Comparison of ENCODE assay signal across 1 cellular context in the genomic region with DNA sequence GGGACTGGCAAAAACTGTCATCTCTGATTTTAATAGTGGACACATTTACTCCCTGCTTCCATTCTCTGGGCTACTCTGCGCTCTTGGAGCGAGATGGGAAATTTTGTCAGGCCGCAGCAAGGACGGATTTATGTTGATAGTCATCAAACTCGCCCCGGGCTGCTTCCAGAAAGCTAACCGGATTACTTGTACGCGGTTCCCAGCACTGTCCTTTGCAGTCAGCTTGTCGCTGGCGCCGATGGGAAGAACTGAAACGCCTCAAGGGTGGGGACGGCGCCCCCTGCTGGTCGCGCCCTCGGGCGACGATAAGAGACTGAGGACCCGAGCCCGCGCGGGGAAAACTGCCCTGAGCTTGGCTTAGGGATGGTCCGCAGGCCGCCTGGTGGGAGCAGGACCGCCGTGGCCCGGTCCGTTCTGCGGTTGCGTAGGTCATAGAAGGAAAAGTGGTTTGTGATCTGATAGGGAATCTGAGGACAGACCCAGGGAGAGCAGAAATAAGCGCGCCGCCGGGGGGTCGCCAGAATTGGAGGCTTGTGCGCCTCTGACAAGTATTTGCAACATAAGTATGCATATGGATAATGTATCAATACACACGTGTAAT.
A peak's percentile ranks its signal among the peaks of the same experiment; 100 is the strongest.
TF ChIP-seq lines count a peak whose summit lies in the region.

No MANE protein-coding gene starts in this region.

TF ChIP-seq in HepG2, 621 proteins besides CTCF, POLR2A, EP300 and RAD21 (continued from another document and continues in another):
- peak; percentile 73 for TF ChIP-seq PHF5A (CRISPR knock-in tag; IDR thresholded peaks at IDR 0.05; ENCODE audit: low read depth, unreplicated experiment)
- peak; percentile 89; the same call in 1 of the 2 replicates for TF ChIP-seq ZC3H13 (CRISPR knock-in tag; IDR thresholded peaks at IDR 0.05)
- TF ChIP-seq, protein P1, sequence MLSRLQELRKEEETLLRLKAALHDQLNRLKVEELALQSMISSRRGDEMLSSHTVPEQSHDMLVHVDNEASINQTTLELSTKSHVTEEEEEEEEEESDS (CRISPR knock-in tag; IDR thresholded peaks at IDR 0.05; ENCODE audit: borderline replicate concordance) = no peak
- TF ChIP-seq ZFP62 (CRISPR knock-in tag; IDR thresholded peaks at IDR 0.05) = no peak
- no peak for TF ChIP-seq MTA3 (CRISPR knock-in tag; IDR thresholded peaks at IDR 0.05)
- peak; percentile 79 for TF ChIP-seq TBX2 (CRISPR knock-in tag; IDR thresholded peaks at IDR 0.05; ENCODE audit: borderline replicate concordance)
- TF ChIP-seq DBP (CRISPR knock-in tag; IDR thresholded peaks at IDR 0.05; ENCODE audit: not compliant biosample characterization) = peak; percentile 56
- TF ChIP-seq ATF1 (CRISPR knock-in tag; IDR thresholded peaks at IDR 0.05) = no peak
- no peak for TF ChIP-seq RELA (CRISPR knock-in tag; IDR thresholded peaks at IDR 0.05)
- TF ChIP-seq ZNF670 (CRISPR knock-in tag; IDR thresholded peaks at IDR 0.05; ENCODE audit: borderline replicate concordance) = no peak
- peak; percentile 93 for TF ChIP-seq HOXA3 (CRISPR knock-in tag; IDR thresholded peaks at IDR 0.05)
- TF ChIP-seq LBX2 (CRISPR knock-in tag; IDR thresholded peaks at IDR 0.05; ENCODE audit: borderline replicate concordance) = no peak
- peak; percentile 87 for TF ChIP-seq ZBTB7A (CRISPR knock-in tag; IDR thresholded peaks at IDR 0.05)
- TF ChIP-seq HMGA1 (CRISPR knock-in tag; conservative IDR thresholded peaks at IDR 0.05) = no peak
- TF ChIP-seq, protein P2, sequence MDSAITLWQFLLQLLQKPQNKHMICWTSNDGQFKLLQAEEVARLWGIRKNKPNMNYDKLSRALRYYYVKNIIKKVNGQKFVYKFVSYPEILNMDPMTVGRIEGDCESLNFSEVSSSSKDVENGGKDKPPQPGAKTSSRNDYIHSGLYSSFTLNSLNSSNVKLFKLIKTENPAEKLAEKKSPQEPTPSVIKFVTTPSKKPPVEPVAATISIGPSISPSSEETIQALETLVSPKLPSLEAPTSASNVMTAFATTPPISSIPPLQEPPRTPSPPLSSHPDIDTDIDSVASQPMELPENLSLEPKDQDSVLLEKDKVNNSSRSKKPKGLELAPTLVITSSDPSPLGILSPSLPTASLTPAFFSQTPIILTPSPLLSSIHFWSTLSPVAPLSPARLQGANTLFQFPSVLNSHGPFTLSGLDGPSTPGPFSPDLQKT (CRISPR knock-in tag; IDR thresholded peaks at IDR 0.05; ENCODE audit: borderline replicate concordance) = no peak
- TF ChIP-seq ZNF777 (CRISPR knock-in tag; IDR thresholded peaks at IDR 0.05) = no peak
- TF ChIP-seq KLF16 (CRISPR knock-in tag; IDR thresholded peaks at IDR 0.05) = peak in 1 of 2 experiments; percentile 59; a peak in 1 of 4 replicates
- no peak for TF ChIP-seq NCOR1 (IDR thresholded peaks at IDR 0.05; ENCODE audit: borderline replicate concordance, low read length)
- no peak for TF ChIP-seq ZNF557 (CRISPR knock-in tag; IDR thresholded peaks at IDR 0.05)
- TF ChIP-seq JARID2 (CRISPR knock-in tag; IDR thresholded peaks at IDR 0.05; ENCODE audit: insufficient replicate concordance) = no peak
- TF ChIP-seq NAIF1 (CRISPR knock-in tag; IDR thresholded peaks at IDR 0.05; ENCODE audit: borderline replicate concordance) = no peak
- TF ChIP-seq TERF1 (CRISPR knock-in tag; IDR thresholded peaks at IDR 0.05) = no peak
- TF ChIP-seq ZNF616 (CRISPR knock-in tag; IDR thresholded peaks at IDR 0.05; ENCODE audit: low read depth) = no peak
- TF ChIP-seq ZNF766 (CRISPR knock-in tag; IDR thresholded peaks at IDR 0.05; ENCODE audit: borderline replicate concordance) = 0 out of 2 replicates have a peak, but pooled peaks have one; percentile 55
- TF ChIP-seq, protein P3, sequence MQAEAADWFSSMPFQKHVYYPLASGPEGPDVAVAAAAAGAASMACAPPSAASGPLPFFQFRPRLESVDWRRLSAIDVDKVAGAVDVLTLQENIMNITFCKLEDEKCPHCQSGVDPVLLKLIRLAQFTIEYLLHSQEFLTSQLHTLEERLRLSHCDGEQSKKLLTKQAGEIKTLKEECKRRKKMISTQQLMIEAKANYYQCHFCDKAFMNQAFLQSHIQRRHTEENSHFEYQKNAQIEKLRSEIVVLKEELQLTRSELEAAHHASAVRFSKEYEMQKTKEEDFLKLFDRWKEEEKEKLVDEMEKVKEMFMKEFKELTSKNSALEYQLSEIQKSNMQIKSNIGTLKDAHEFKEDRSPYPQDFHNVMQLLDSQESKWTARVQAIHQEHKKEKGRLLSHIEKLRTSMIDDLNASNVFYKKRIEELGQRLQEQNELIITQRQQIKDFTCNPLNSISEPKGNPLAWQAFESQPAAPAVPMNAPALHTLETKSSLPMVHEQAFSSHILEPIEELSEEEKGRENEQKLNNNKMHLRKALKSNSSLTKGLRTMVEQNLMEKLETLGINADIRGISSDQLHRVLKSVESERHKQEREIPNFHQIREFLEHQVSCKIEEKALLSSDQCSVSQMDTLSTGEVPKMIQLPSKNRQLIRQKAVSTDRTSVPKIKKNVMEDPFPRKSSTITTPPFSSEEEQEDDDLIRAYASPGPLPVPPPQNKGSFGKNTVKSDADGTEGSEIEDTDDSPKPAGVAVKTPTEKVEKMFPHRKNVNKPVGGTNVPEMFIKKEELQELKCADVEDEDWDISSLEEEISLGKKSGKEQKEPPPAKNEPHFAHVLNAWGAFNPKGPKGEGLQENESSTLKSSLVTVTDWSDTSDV (CRISPR knock-in tag; IDR thresholded peaks at IDR 0.05) = no peak
- TF ChIP-seq, protein P4, sequence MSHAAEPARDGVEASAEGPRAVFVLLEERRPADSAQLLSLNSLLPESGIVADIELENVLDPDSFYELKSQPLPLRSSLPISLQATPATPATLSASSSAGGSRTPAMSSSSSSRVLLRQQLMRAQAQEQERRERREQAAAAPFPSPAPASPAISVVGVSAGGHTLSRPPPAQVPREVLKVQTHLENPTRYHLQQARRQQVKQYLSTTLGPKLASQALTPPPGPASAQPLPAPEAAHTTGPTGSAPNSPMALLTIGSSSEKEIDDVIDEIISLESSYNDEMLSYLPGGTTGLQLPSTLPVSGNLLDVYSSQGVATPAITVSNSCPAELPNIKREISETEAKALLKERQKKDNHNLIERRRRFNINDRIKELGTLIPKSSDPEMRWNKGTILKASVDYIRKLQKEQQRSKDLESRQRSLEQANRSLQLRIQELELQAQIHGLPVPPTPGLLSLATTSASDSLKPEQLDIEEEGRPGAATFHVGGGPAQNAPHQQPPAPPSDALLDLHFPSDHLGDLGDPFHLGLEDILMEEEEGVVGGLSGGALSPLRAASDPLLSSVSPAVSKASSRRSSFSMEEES (CRISPR knock-in tag; IDR thresholded peaks at IDR 0.05) = peak; percentile 81
- TF ChIP-seq LCORL (IDR thresholded peaks at IDR 0.05) = no peak
- TF ChIP-seq LCORL (CRISPR knock-in tag; IDR thresholded peaks at IDR 0.05) = peak; percentile 55; the same call in 1 of the 2 replicates
- peak; percentile 85; the same call in 1 of the 2 replicates for TF ChIP-seq ZNF552 (CRISPR knock-in tag; IDR thresholded peaks at IDR 0.05; ENCODE audit: borderline replicate concordance)
- peak; percentile 39; the same call in 1 of the 2 replicates for TF ChIP-seq ZNF713 (CRISPR knock-in tag; IDR thresholded peaks at IDR 0.05)
- TF ChIP-seq PRMT3 (CRISPR knock-in tag; IDR thresholded peaks at IDR 0.05; ENCODE audit: borderline replicate concordance, low read depth) = peak; percentile 72; the same call in 1 of the 2 replicates
- TF ChIP-seq, protein P5, sequence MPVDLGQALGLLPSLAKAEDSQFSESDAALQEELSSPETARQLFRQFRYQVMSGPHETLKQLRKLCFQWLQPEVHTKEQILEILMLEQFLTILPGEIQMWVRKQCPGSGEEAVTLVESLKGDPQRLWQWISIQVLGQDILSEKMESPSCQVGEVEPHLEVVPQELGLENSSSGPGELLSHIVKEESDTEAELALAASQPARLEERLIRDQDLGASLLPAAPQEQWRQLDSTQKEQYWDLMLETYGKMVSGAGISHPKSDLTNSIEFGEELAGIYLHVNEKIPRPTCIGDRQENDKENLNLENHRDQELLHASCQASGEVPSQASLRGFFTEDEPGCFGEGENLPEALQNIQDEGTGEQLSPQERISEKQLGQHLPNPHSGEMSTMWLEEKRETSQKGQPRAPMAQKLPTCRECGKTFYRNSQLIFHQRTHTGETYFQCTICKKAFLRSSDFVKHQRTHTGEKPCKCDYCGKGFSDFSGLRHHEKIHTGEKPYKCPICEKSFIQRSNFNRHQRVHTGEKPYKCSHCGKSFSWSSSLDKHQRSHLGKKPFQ (CRISPR knock-in tag; IDR thresholded peaks at IDR 0.05; ENCODE audit: insufficient replicate concordance) = peak; percentile 45
- peak; percentile 97 for TF ChIP-seq KDM2A (CRISPR knock-in tag; IDR thresholded peaks at IDR 0.05; ENCODE audit: borderline replicate concordance, low read depth)
- no peak for TF ChIP-seq EEA1 (CRISPR knock-in tag; IDR thresholded peaks at IDR 0.05; ENCODE audit: borderline replicate concordance)
- TF ChIP-seq HMG20B (CRISPR knock-in tag; conservative IDR thresholded peaks at IDR 0.05) = 0 out of 2 replicates have a peak, but pooled peaks have one; percentile 44
- TF ChIP-seq HDAC2 (CRISPR knock-in tag; IDR thresholded peaks at IDR 0.05) = peak; percentile 89
- no peak for TF ChIP-seq ZKSCAN5 (CRISPR knock-in tag; IDR thresholded peaks at IDR 0.05)
- TF ChIP-seq ZNF580 (CRISPR knock-in tag; IDR thresholded peaks at IDR 0.05; ENCODE audit: borderline replicate concordance, low read depth) = peak; percentile 97
- peak; percentile 57; the same call in 1 of the 2 replicates for TF ChIP-seq ZNF232 (CRISPR knock-in tag; IDR thresholded peaks at IDR 0.05; ENCODE audit: borderline replicate concordance)
- peak; percentile 77; the same call in 1 of the 2 replicates for TF ChIP-seq AHDC1 (CRISPR knock-in tag; IDR thresholded peaks at IDR 0.05; ENCODE audit: borderline replicate concordance)
- TF ChIP-seq ETV5 (CRISPR knock-in tag; IDR thresholded peaks at IDR 0.05; ENCODE audit: borderline replicate concordance) = peak; percentile 34; the same call in 1 of the 2 replicates
- TF ChIP-seq NFATC3 (CRISPR knock-in tag; IDR thresholded peaks at IDR 0.05) = no peak
- TF ChIP-seq YEATS2 (CRISPR knock-in tag; IDR thresholded peaks at IDR 0.05; ENCODE audit: borderline replicate concordance) = peak; percentile 66; the same call in 1 of the 2 replicates
- TF ChIP-seq SIX1 (CRISPR knock-in tag; IDR thresholded peaks at IDR 0.05; ENCODE audit: borderline replicate concordance) = peak; percentile 46; the same call in 1 of the 2 replicates
- TF ChIP-seq ZNF160 (CRISPR knock-in tag; IDR thresholded peaks at IDR 0.05) = peak; percentile 67; the same call in 1 of the 2 replicates
- peak; percentile 52 for TF ChIP-seq ELF1 (CRISPR knock-in tag; IDR thresholded peaks at IDR 0.05)
- no peak for TF ChIP-seq MBNL3 (CRISPR knock-in tag; conservative IDR thresholded peaks at IDR 0.05)
